In the genomic region with DNA sequence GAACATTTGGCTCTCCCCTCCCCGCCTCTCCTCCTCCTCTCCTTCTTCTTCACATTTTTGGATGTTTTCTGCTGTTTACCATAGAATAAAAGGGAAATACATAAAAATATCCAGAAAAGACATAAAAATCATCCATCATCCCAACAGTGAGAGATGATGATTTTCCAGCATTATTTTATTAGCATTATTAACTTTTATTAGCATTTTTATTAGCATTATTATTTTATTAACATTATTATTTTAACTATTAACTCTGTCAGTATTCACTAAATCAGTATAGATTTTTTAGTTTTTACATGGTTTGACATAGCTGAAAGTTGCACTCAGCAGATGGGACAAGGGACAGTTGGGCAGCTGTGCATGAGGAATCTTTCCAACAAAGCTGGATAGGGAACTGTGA, we compare ENCODE assay signal across 11 cellular contexts.
"Had no signal": no experiment of that assay in that cellular context is flagged by ENCODE, and none has a peak within 500 bp of the region (broad histone marks: within the 10 kb centered on the region; RNA-seq: fewer than 3 reads in every experiment).

No MANE protein-coding gene starts in this region.

- H3K4me3 ChIP-seq: GM23248, GM23338, HAP-1 had no signal

- H3K27ac Mint-ChIP-seq: GM23338, H9, HFFc6 had no signal

- H3K4me1 Mint-ChIP-seq: GM23338, H9 had no signal

- H3K4me2 ChIP-seq: GM23338 had no signal

- ATAC-seq: GM23338, HCT116 had no signal

- FAIRE-seq: H1, H54 had no signal

- DNase-seq: GM23248, GOT3, H7, H9, HCEC 1CT, HFFc6 had no signal

- H3K4me1 ChIP-seq: HAP-1 had no signal

- H3K4me3 Mint-ChIP-seq: GM23338, H9, HFFc6 had no signal

- H3K27ac ChIP-seq: GM23248 had no signal

- H2AFZ ChIP-seq: GM23248, GM23338 had no signal

- H3K36me3 ChIP-seq: HAP-1 had no signal

- H3K9ac ChIP-seq: GM23248 had no signal

- H3K9me3 ChIP-seq: HAP-1 had no signal
